In genomic region chr7:114903131-114903530, GRCh38 we compare ENCODE assay signal across 21 cellular contexts. TPM values are rescaled to one million over a fixed set of nuclear protein-coding genes. Genes with fewer than 3 reads are reported as not detected.
"Had no signal": no experiment of that assay in that cellular context is flagged by ENCODE, and none has a peak within 500 bp of the region (broad histone marks: within the 10 kb centered on the region; RNA-seq: fewer than 3 reads in every experiment).

No MANE protein-coding gene starts in this region.

- H3K27me3 ChIP-seq: Peyer's patch, SJSA1 had no signal

- DNase-seq: KBM-7, MV-4-11, NCI-H1048, NCI-H1105, NCI-H1417, NCI-H1436 treated with DMSO at 0.1 percent for 48 hours, NCI-H1694 treated with DMSO at 0.1 percent for 48 hours, NCI-H1930, NCI-H2081, NCI-H2107, NCI-H2227 treated with DMSO at 0.1 percent for 48 hours, NCI-H510A, NCI-H524 treated with DMSO at 0.1 percent for 48 hours, NCI-H69, NCI-H774, Peyer's patch, Right ventricle myocardium superior, SIG-M5 had no signal

- H3K9me3 ChIP-seq: Peyer's patch, SJSA1 had no signal

- H3K4me3 ChIP-seq: Peyer's patch, SJSA1, SK-N-MC had no signal

- H3K27ac ChIP-seq: Peyer's patch, SJSA1, SK-N-MC had no signal

- H3K4me1 ChIP-seq: Peyer's patch had no signal

- H3K36me3 ChIP-seq: Peyer's patch, SJSA1 had no signal

RNA-seq across cellular contexts. Expression of gene MDFIC, which starts 18.8 kb away (rescaled TPM):
- total RNA-seq: HT-29 had no signal
